In genomic region chr6:41442800-41443501, GRCh38 we compare ENCODE assay signal across 8 cellular contexts.
DNase-seq lines count a peak whose midpoint lies in the region; ATAC-seq lines count a peak whose summit lies in the region.

No MANE protein-coding gene starts in this region.

- H3K4me3 Mint-ChIP-seq in T-helper 17 cell: peak overlapping the region; percentile 74

- peaks cover 9% of the 10 kb centered on the region for H3K36me3 Mint-ChIP-seq in T-helper 17 cell (ENCODE audit: low read depth)

- ATAC-seq in T-helper 17 cell (no peak), left cardiac atrium (peak; percentile 75 to 80), GM19023 (IDR thresholded peaks at IDR 0.05; ENCODE audit: unreplicated experiment) (no peak)

- no peaks in the 10 kb centered on the region for H3K9me3 ChIP-seq in T-helper 17 cell (ENCODE audit: control insufficient read depth, low read length, poor library complexity, severe bottlenecking)

- peaks cover 51% of the 10 kb centered on the region for H3K4me1 Mint-ChIP-seq in T-helper 17 cell

- DNase-seq in DMS153 (lab: John Stamatoyannopoulos, UW) (peak; percentile 12), DMS153 treated with DMSO at 0.1 percent for 48 hours (lab: John Stamatoyannopoulos, UW; ENCODE audit: unreplicated experiment) (no peak), T-helper 17 cell (no peak), left cardiac atrium (peak; percentile 48), NOMO-1 (lab: John Stamatoyannopoulos, UW; ENCODE audit: unreplicated experiment in 2 of 2) (no peak), glomerular visceral epithelial cell (ENCODE audit: extremely low spot score) (no peak)
- peak; percentile 28 for DNase-seq in stimulated activated CD4-positive, alpha-beta T cell treated with anti-CD3 and anti-CD28 coated beads, Interleukin-4, amount 100 ng/mL, for 1 hour

- H3K27me3 Mint-ChIP-seq in T-helper 17 cell: peaks cover 11% of the 10 kb centered on the region

- intact Hi-C loops in left cardiac atrium (cut with DNase I): no loop called here

- H3K27ac Mint-ChIP-seq in T-helper 17 cell: peak overlapping the region; percentile 62

Comparison
In these comparisons a context has a peak if more than half of its experiments do, and no peak if none do; other contexts are left out.
1. DNase-seq: peak in DMS153 (single experiment), left cardiac atrium (single experiment) and stimulated activated CD4-positive, alpha-beta T cell treated with anti-CD3 and anti-CD28 coated beads, Interleukin-4, amount 100 ng/mL, for 1 hour (single experiment); none in DMS153 treated with DMSO at 0.1 percent for 48 hours (single experiment), T-helper 17 cell (0 of 3), NOMO-1 (0 of 2) and glomerular visceral epithelial cell (single experiment).
2. ATAC-seq: peak in left cardiac atrium (2 of 2); none in T-helper 17 cell (single experiment) and GM19023 (single experiment).